33 cellular contexts compared by ENCODE assay signal in genomic region chr5:116445311-116445710, GRCh38.
"Had no signal": no experiment of that assay in that cellular context is flagged by ENCODE, and none has a peak within 500 bp of the region (broad histone marks: within the 10 kb centered on the region; RNA-seq: fewer than 3 reads in every experiment).

No MANE protein-coding gene starts in this region.

- ATAC-seq: gastrocnemius medialis; left cardiac atrium; left ventricle myocardium superior; pancreas; stimulated activated naive B cell treated with anti-CD40 and anti-IgM and Interleukin-4, amounts not matched to agents 10 μg/mL and 1 μg/mL and 100 μg/mL, for 72 hours had no signal

- H3K9me3 Mint-ChIP-seq: activated CD4-positive, alpha-beta memory T cell treated with anti-CD3 and anti-CD28 coated beads, Interleukin-2, amount 10 ng/mL, durations not matched to agents 7 days and 5 days; activated CD4-positive, alpha-beta T cell treated with anti-CD3 and anti-CD28 coated beads, Interleukin-2, amount 10 ng/mL, durations not matched to agents 24 days and 14 days; activated naive CD8-positive, alpha-beta T cell treated with anti-CD3 and anti-CD28 coated beads, Interleukin-2, amount 10 ng/mL, durations not matched to agents 7 days and 5 days; activated T-cell treated with anti-CD3 and anti-CD28 coated beads, Interleukin-2, amount 50 U/mL, for 24 hours; central memory CD8-positive, alpha-beta T cell; naive B cell; T-helper 1 cell treated with Interleukin-12 subunit alpha and Interleukin-12 subunit beta and Interleukin-4 antibody, amounts not matched to agents 30 μg/mL and 1 μg/mL, for 36 hours had no signal

- H3K4me3 ChIP-seq: gastrocnemius medialis, hepatocyte, pancreas, prostate gland, sigmoid colon, stomach, suprapubic skin, tibial nerve had no signal

- H3K4me3 Mint-ChIP-seq: activated CD4-positive, alpha-beta memory T cell treated with anti-CD3 and anti-CD28 coated beads, Interleukin-2, amount 10 ng/mL, durations not matched to agents 7 days and 5 days; activated CD4-positive, alpha-beta T cell treated with anti-CD3 and anti-CD28 coated beads, Interleukin-2, amount 10 ng/mL, durations not matched to agents 24 days and 14 days; activated naive CD4-positive, alpha-beta T cell treated with anti-CD3 and anti-CD28 coated beads, Interleukin-2, amount 10 ng/mL, durations not matched to agents 7 days and 5 days; activated naive CD8-positive, alpha-beta T cell treated with anti-CD3 and anti-CD28 coated beads, Interleukin-2, amount 10 ng/mL, durations not matched to agents 7 days and 5 days; activated T-cell treated with anti-CD3 and anti-CD28 coated beads, Interleukin-2, amount 50 U/mL, for 24 hours; central memory CD8-positive, alpha-beta T cell; dendritic cell treated with granulocyte-macrophage colony-stimulating factor and Interleukin-4, amounts not matched to agents 40 ng/mL and 50 ng/mL, for 4 days; naive B cell; stimulated activated naive B cell treated with anti-CD40 and anti-IgM and Interleukin-4, amounts not matched to agents 10 μg/mL and 1 μg/mL and 100 μg/mL, for 72 hours; T-helper 1 cell treated with Interleukin-12 subunit alpha and Interleukin-12 subunit beta and Interleukin-4 antibody, amounts not matched to agents 30 μg/mL and 1 μg/mL, for 36 hours had no signal

- H3K36me3 ChIP-seq: pancreas, prostate gland had no signal

- H3K36me3 Mint-ChIP-seq: activated naive CD4-positive, alpha-beta T cell treated with anti-CD3 and anti-CD28 coated beads, Interleukin-2, amount 10 ng/mL, durations not matched to agents 7 days and 5 days had no signal

- DNase-seq: activated CD4-positive, alpha-beta memory T cell treated with anti-CD3 and anti-CD28 coated beads, Interleukin-2, amount 10 ng/mL, durations not matched to agents 7 days and 5 days; activated CD4-positive, alpha-beta T cell treated with anti-CD3 and anti-CD28 coated beads, Interleukin-2, amount 10 ng/mL, durations not matched to agents 24 days and 14 days; activated CD4-positive, CD25-positive, alpha-beta regulatory T cell treated with anti-CD3 and anti-CD28 coated beads, Interleukin-2, amount 50 U/mL, for 72 hours; activated CD8-positive, alpha-beta memory T cell treated with anti-CD3 and anti-CD28 coated beads, Interleukin-2, amount 50 U/mL, for 48 hours; activated gamma-delta T cell; activated naive CD4-positive, alpha-beta T cell treated with anti-CD3 and anti-CD28 coated beads, Interleukin-2, amount 10 ng/mL, durations not matched to agents 7 days and 5 days; activated naive CD8-positive, alpha-beta T cell treated with anti-CD3 and anti-CD28 coated beads, Interleukin-2, amount 10 ng/mL, durations not matched to agents 7 days and 5 days; activated T-cell treated with anti-CD3 and anti-CD28 coated beads, Interleukin-2, amount 50 U/mL, for 24 hours; effector CD8-positive, alpha-beta T cell; erythroblast; gastrocnemius medialis; islet precursor cell; left cardiac atrium; left ventricle myocardium superior; mammary epithelial cell; naive B cell; pancreas; retina; sigmoid colon; small intestine; stimulated activated CD4-positive, alpha-beta T cell treated with anti-CD3 and anti-CD28 coated beads, Interleukin-4, amount 100 ng/mL, for 4 hours; stimulated activated CD8-positive, alpha-beta memory T cell treated with anti-CD3 and anti-CD28 coated beads, Interleukin-4, amount 100 ng/mL, for 48 hours; stimulated activated naive B cell treated with anti-CD40 and anti-IgM and Interleukin-4, amounts not matched to agents 10 μg/mL and 1 μg/mL and 100 μg/mL, for 72 hours; stomach; T1000; WERI-Rb-1 had no signal

- H3K9me3 ChIP-seq: gastrocnemius medialis, pancreas, prostate gland, sigmoid colon, stomach, suprapubic skin, tibial nerve had no signal

- H3K27ac Mint-ChIP-seq: activated CD4-positive, alpha-beta memory T cell treated with anti-CD3 and anti-CD28 coated beads, Interleukin-2, amount 10 ng/mL, durations not matched to agents 7 days and 5 days; activated CD4-positive, alpha-beta T cell treated with anti-CD3 and anti-CD28 coated beads, Interleukin-2, amount 10 ng/mL, durations not matched to agents 24 days and 14 days; activated naive CD4-positive, alpha-beta T cell treated with anti-CD3 and anti-CD28 coated beads, Interleukin-2, amount 10 ng/mL, durations not matched to agents 7 days and 5 days; activated naive CD8-positive, alpha-beta T cell treated with anti-CD3 and anti-CD28 coated beads, Interleukin-2, amount 10 ng/mL, durations not matched to agents 7 days and 5 days; activated T-cell treated with anti-CD3 and anti-CD28 coated beads, Interleukin-2, amount 50 U/mL, for 24 hours; dendritic cell treated with granulocyte-macrophage colony-stimulating factor and Interleukin-4, amounts not matched to agents 40 ng/mL and 50 ng/mL, for 4 days; naive B cell; stimulated activated naive B cell treated with anti-CD40 and anti-IgM and Interleukin-4, amounts not matched to agents 10 μg/mL and 1 μg/mL and 100 μg/mL, for 72 hours; T-helper 1 cell treated with Interleukin-12 subunit alpha and Interleukin-12 subunit beta and Interleukin-4 antibody, amounts not matched to agents 30 μg/mL and 1 μg/mL, for 36 hours had no signal

- H3K4me1 ChIP-seq: pancreas, prostate gland, suprapubic skin had no signal

- H3K79me2 ChIP-seq: hepatocyte had no signal

- H3K4me2 ChIP-seq: hepatocyte had no signal

- H3K27ac ChIP-seq: gastrocnemius medialis, hepatocyte, pancreas, prostate gland, sigmoid colon, stomach, suprapubic skin, tibial nerve, WERI-Rb-1 had no signal

- H2AFZ ChIP-seq: hepatocyte had no signal

- H3K27me3 ChIP-seq: gastrocnemius medialis, hepatocyte, pancreas, sigmoid colon, stomach, suprapubic skin, tibial nerve had no signal

- H3K4me1 Mint-ChIP-seq: activated CD4-positive, alpha-beta memory T cell treated with anti-CD3 and anti-CD28 coated beads, Interleukin-2, amount 10 ng/mL, durations not matched to agents 7 days and 5 days; activated CD4-positive, alpha-beta T cell treated with anti-CD3 and anti-CD28 coated beads, Interleukin-2, amount 10 ng/mL, durations not matched to agents 24 days and 14 days; activated naive CD4-positive, alpha-beta T cell treated with anti-CD3 and anti-CD28 coated beads, Interleukin-2, amount 10 ng/mL, durations not matched to agents 7 days and 5 days; activated naive CD8-positive, alpha-beta T cell treated with anti-CD3 and anti-CD28 coated beads, Interleukin-2, amount 10 ng/mL, durations not matched to agents 7 days and 5 days; central memory CD8-positive, alpha-beta T cell had no signal

- H3K27me3 Mint-ChIP-seq: activated CD4-positive, alpha-beta memory T cell treated with anti-CD3 and anti-CD28 coated beads, Interleukin-2, amount 10 ng/mL, durations not matched to agents 7 days and 5 days; activated CD4-positive, alpha-beta T cell treated with anti-CD3 and anti-CD28 coated beads, Interleukin-2, amount 10 ng/mL, durations not matched to agents 24 days and 14 days; activated naive CD4-positive, alpha-beta T cell treated with anti-CD3 and anti-CD28 coated beads, Interleukin-2, amount 10 ng/mL, durations not matched to agents 7 days and 5 days; activated naive CD8-positive, alpha-beta T cell treated with anti-CD3 and anti-CD28 coated beads, Interleukin-2, amount 10 ng/mL, durations not matched to agents 7 days and 5 days; activated T-cell treated with anti-CD3 and anti-CD28 coated beads, Interleukin-2, amount 50 U/mL, for 24 hours; central memory CD8-positive, alpha-beta T cell; dendritic cell treated with granulocyte-macrophage colony-stimulating factor and Interleukin-4, amounts not matched to agents 40 ng/mL and 50 ng/mL, for 4 days; naive B cell; stimulated activated naive B cell treated with anti-CD40 and anti-IgM and Interleukin-4, amounts not matched to agents 10 μg/mL and 1 μg/mL and 100 μg/mL, for 72 hours had no signal
